Comparison of ENCODE assay signal across 1 cellular context in the genomic region with DNA sequence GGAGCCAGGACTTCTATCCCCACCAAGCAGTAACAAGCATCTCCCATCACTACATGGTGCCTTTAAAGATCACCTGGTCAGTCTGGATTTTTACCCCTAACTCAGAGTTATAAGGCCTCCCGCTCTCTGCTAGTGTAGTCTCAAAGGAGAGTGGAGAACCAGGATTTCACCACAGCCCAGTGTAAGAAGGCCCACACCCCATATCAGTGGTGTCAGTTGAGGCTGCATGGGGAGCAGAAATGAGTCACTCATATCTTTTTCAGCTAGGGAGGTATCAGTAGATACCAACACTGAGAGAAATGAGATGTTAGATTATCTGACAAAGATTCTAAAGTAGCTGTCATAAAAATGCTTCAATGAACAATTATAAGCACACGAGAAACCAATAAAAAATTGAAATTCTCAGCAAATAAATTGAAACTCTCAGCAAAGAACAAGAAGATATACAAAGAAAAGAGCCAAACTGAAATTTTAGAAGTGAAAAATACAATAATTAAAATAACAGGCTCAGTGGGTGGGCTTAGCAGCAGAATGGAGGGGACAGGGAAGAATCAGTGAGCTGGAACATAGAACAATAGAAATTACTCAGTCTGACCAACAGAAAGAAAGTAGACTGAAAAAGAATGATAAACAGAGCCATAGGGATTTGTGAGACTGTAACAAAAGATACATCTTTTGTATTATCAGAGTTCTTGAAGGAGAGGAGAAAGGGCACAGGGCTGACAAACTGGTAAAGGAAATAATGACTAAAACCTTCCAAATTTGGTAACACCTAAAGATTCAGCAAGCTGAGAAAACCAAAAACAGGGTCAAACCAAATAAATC.
A peak's percentile ranks its signal among the peaks of the same experiment; 100 is the strongest.
TF ChIP-seq lines count a peak whose summit lies in the region.

No MANE protein-coding gene starts in this region.

TF ChIP-seq in K562, 482 proteins besides CTCF, POLR2A, EP300 and RAD21 (continued from another document and continues in another):
- TF ChIP-seq, protein P1, sequence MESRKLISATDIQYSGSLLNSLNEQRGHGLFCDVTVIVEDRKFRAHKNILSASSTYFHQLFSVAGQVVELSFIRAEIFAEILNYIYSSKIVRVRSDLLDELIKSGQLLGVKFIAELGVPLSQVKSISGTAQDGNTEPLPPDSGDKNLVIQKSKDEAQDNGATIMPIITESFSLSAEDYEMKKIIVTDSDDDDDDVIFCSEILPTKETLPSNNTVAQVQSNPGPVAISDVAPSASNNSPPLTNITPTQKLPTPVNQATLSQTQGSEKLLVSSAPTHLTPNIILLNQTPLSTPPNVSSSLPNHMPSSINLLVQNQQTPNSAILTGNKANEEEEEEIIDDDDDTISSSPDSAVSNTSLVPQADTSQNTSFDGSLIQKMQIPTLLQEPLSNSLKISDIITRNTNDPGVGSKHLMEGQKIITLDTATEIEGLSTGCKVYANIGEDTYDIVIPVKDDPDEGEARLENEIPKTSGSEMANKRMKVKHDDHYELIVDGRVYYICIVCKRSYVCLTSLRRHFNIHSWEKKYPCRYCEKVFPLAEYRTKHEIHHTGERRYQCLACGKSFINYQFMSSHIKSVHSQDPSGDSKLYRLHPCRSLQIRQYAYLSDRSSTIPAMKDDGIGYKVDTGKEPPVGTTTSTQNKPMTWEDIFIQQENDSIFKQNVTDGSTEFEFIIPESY (CRISPR knock-in tag; IDR thresholded peaks at IDR 0.05) = no peak
- TF ChIP-seq ZNF584 (CRISPR knock-in tag; IDR thresholded peaks at IDR 0.05; ENCODE audit: low read depth) (no peak), NFIC (IDR thresholded peaks at IDR 0.05) (peak; percentile 66), PTBP1 (IDR thresholded peaks at IDR 0.05; ENCODE audit: low read depth, low read length) (no peak), RUNX1 (IDR thresholded peaks at IDR 0.05; ENCODE audit: low read depth) (no peak), FOS (IDR thresholded peaks at IDR 0.05; ENCODE audit: extremely low read depth, insufficient read length) (peak; percentile 64), ADNP (tag; IDR thresholded peaks at IDR 0.05) (no peak), FOXP1 (CRISPR knock-in tag; IDR thresholded peaks at IDR 0.05) (no peak), CBX2 (IDR thresholded peaks at IDR 0.05; ENCODE audit: insufficient read depth, low read length, poor library complexity, severe bottlenecking) (no peak), NFE2 (IDR thresholded peaks at IDR 0.05; ENCODE audit: low read depth) (peak; percentile 41), MYBL2 (IDR thresholded peaks at IDR 0.05; ENCODE audit: low read depth) (no peak), MYBL2 (CRISPR knock-in tag; IDR thresholded peaks at IDR 0.05; ENCODE audit: borderline replicate concordance) (no peak), FUS (optimal IDR thresholded peaks at IDR 0.05; ENCODE audit: low read depth, low read length) (no peak), MCM5 (IDR thresholded peaks at IDR 0.05; ENCODE audit: low read depth) (no peak), U2AF1 (optimal IDR thresholded peaks at IDR 0.05; ENCODE audit: low read depth, low read length) (no peak), POLR2B (IDR thresholded peaks at IDR 0.05; ENCODE audit: low read depth, partially characterized antibody) (no peak), ZFP1 (CRISPR knock-in tag; IDR thresholded peaks at IDR 0.05) (no peak), SETDB1 (IDR thresholded peaks at IDR 0.05; ENCODE audit: low read length) (no peak), U2AF2 (optimal IDR thresholded peaks at IDR 0.05; ENCODE audit: low read depth, low read length) (no peak), RNF2 (IDR thresholded peaks at IDR 0.05) (peak; percentile 61; the same call in 1 of the 2 replicates), TAL1 (IDR thresholded peaks at IDR 0.05) (peak; percentile 81), HIVEP1 (CRISPR knock-in tag; IDR thresholded peaks at IDR 0.05) (no peak), SMAD4 (CRISPR knock-in tag; conservative IDR thresholded peaks at IDR 0.05) (0 out of 2 replicates have a peak, but pooled peaks have one; percentile 18), ZNF165 (CRISPR knock-in tag; IDR thresholded peaks at IDR 0.05; ENCODE audit: borderline replicate concordance) (no peak), ERF (CRISPR knock-in tag; IDR thresholded peaks at IDR 0.05) (no peak), SRSF1 (IDR thresholded peaks at IDR 0.05; ENCODE audit: low read depth, low read length) (no peak), SAFB2 (IDR thresholded peaks at IDR 0.05; ENCODE audit: borderline replicate concordance, low read depth, low read length, severe bottlenecking) (no peak), POLR3A (IDR thresholded peaks at IDR 0.05; ENCODE audit: borderline replicate concordance, extremely low read depth, insufficient read depth, insufficient read length) (no peak), EGR1 (conservative IDR thresholded peaks at IDR 0.05) (no peak), RCOR1 (IDR thresholded peaks at IDR 0.05; ENCODE audit: borderline replicate concordance in 1 of 2, low read depth in 2 of 2, low read length in 2 of 2) (peak in 1 of 2 experiments; percentile 93; a peak in 3 of 4 replicates), KAT2B (IDR thresholded peaks at IDR 0.05; ENCODE audit: low read depth, low read length) (no peak), E2F3 (CRISPR knock-in tag; IDR thresholded peaks at IDR 0.05) (no peak), ZSCAN32 (CRISPR knock-in tag; IDR thresholded peaks at IDR 0.05) (peak; percentile 94), ZNF354B (CRISPR knock-in tag; IDR thresholded peaks at IDR 0.05) (no peak), POLR2AphosphoS5 (IDR thresholded peaks at IDR 0.05; ENCODE audit: control insufficient read depth, insufficient read depth, low read depth, low read length) (peak; percentile 77; the same call in 1 of the 2 replicates), ZNF507 (tag; conservative IDR thresholded peaks at IDR 0.05) (no peak), HNRNPUL1 (IDR thresholded peaks at IDR 0.05; ENCODE audit: low read length) (no peak), NR3C1 (CRISPR knock-in tag; IDR thresholded peaks at IDR 0.05) (no peak)
- TF ChIP-seq, protein P2, sequence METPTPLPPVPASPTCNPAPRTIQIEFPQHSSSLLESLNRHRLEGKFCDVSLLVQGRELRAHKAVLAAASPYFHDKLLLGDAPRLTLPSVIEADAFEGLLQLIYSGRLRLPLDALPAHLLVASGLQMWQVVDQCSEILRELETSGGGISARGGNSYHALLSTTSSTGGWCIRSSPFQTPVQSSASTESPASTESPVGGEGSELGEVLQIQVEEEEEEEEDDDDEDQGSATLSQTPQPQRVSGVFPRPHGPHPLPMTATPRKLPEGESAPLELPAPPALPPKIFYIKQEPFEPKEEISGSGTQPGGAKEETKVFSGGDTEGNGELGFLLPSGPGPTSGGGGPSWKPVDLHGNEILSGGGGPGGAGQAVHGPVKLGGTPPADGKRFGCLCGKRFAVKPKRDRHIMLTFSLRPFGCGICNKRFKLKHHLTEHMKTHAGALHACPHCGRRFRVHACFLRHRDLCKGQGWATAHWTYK (CRISPR knock-in tag; IDR thresholded peaks at IDR 0.05) = no peak
- TF ChIP-seq, protein P3, sequence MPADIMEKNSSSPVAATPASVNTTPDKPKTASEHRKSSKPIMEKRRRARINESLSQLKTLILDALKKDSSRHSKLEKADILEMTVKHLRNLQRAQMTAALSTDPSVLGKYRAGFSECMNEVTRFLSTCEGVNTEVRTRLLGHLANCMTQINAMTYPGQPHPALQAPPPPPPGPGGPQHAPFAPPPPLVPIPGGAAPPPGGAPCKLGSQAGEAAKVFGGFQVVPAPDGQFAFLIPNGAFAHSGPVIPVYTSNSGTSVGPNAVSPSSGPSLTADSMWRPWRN (IDR thresholded peaks at IDR 0.05; ENCODE audit: low read depth) = 0 out of 2 replicates have a peak, but pooled peaks have one; percentile 37
- TF ChIP-seq, protein P4, sequence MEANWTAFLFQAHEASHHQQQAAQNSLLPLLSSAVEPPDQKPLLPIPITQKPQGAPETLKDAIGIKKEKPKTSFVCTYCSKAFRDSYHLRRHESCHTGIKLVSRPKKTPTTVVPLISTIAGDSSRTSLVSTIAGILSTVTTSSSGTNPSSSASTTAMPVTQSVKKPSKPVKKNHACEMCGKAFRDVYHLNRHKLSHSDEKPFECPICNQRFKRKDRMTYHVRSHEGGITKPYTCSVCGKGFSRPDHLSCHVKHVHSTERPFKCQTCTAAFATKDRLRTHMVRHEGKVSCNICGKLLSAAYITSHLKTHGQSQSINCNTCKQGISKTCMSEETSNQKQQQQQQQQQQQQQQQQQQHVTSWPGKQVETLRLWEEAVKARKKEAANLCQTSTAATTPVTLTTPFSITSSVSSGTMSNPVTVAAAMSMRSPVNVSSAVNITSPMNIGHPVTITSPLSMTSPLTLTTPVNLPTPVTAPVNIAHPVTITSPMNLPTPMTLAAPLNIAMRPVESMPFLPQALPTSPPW (CRISPR knock-in tag; IDR thresholded peaks at IDR 0.05) = peak; percentile 49; the same call in 1 of the 2 replicates
- TF ChIP-seq, protein P5, sequence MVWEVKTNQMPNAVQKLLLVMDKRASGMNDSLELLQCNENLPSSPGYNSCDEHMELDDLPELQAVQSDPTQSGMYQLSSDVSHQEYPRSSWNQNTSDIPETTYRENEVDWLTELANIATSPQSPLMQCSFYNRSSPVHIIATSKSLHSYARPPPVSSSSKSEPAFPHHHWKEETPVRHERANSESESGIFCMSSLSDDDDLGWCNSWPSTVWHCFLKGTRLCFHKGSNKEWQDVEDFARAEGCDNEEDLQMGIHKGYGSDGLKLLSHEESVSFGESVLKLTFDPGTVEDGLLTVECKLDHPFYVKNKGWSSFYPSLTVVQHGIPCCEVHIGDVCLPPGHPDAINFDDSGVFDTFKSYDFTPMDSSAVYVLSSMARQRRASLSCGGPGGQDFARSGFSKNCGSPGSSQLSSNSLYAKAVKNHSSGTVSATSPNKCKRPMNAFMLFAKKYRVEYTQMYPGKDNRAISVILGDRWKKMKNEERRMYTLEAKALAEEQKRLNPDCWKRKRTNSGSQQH (CRISPR knock-in tag; IDR thresholded peaks at IDR 0.05) = no peak
- TF ChIP-seq, protein P6, sequence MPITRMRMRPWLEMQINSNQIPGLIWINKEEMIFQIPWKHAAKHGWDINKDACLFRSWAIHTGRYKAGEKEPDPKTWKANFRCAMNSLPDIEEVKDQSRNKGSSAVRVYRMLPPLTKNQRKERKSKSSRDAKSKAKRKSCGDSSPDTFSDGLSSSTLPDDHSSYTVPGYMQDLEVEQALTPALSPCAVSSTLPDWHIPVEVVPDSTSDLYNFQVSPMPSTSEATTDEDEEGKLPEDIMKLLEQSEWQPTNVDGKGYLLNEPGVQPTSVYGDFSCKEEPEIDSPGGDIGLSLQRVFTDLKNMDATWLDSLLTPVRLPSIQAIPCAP (CRISPR knock-in tag; IDR thresholded peaks at IDR 0.05; ENCODE audit: borderline replicate concordance) = no peak
- TF ChIP-seq, protein P7, sequence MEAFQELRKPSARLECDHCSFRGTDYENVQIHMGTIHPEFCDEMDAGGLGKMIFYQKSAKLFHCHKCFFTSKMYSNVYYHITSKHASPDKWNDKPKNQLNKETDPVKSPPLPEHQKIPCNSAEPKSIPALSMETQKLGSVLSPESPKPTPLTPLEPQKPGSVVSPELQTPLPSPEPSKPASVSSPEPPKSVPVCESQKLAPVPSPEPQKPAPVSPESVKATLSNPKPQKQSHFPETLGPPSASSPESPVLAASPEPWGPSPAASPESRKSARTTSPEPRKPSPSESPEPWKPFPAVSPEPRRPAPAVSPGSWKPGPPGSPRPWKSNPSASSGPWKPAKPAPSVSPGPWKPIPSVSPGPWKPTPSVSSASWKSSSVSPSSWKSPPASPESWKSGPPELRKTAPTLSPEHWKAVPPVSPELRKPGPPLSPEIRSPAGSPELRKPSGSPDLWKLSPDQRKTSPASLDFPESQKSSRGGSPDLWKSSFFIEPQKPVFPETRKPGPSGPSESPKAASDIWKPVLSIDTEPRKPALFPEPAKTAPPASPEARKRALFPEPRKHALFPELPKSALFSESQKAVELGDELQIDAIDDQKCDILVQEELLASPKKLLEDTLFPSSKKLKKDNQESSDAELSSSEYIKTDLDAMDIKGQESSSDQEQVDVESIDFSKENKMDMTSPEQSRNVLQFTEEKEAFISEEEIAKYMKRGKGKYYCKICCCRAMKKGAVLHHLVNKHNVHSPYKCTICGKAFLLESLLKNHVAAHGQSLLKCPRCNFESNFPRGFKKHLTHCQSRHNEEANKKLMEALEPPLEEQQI (IDR thresholded peaks at IDR 0.05) = no peak; the same call in 1 of the 2 replicates
- TF ChIP-seq, protein P8, sequence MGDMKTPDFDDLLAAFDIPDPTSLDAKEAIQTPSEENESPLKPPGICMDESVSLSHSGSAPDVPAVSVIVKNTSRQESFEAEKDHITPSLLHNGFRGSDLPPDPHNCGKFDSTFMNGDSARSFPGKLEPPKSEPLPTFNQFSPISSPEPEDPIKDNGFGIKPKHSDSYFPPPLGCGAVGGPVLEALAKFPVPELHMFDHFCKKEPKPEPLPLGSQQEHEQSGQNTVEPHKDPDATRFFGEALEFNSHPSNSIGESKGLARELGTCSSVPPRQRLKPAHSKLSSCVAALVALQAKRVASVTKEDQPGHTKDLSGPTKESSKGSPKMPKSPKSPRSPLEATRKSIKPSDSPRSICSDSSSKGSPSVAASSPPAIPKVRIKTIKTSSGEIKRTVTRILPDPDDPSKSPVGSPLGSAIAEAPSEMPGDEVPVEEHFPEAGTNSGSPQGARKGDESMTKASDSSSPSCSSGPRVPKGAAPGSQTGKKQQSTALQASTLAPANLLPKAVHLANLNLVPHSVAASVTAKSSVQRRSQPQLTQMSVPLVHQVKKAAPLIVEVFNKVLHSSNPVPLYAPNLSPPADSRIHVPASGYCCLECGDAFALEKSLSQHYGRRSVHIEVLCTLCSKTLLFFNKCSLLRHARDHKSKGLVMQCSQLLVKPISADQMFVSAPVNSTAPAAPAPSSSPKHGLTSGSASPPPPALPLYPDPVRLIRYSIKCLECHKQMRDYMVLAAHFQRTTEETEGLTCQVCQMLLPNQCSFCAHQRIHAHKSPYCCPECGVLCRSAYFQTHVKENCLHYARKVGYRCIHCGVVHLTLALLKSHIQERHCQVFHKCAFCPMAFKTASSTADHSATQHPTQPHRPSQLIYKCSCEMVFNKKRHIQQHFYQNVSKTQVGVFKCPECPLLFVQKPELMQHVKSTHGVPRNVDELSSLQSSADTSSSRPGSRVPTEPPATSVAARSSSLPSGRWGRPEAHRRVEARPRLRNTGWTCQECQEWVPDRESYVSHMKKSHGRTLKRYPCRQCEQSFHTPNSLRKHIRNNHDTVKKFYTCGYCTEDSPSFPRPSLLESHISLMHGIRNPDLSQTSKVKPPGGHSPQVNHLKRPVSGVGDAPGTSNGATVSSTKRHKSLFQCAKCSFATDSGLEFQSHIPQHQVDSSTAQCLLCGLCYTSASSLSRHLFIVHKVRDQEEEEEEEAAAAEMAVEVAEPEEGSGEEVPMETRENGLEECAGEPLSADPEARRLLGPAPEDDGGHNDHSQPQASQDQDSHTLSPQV (IDR thresholded peaks at IDR 0.05) = no peak
- TF ChIP-seq, protein P9, sequence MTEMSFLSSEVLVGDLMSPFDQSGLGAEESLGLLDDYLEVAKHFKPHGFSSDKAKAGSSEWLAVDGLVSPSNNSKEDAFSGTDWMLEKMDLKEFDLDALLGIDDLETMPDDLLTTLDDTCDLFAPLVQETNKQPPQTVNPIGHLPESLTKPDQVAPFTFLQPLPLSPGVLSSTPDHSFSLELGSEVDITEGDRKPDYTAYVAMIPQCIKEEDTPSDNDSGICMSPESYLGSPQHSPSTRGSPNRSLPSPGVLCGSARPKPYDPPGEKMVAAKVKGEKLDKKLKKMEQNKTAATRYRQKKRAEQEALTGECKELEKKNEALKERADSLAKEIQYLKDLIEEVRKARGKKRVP (CRISPR knock-in tag; IDR thresholded peaks at IDR 0.05) = no peak
- TF ChIP-seq, protein P10, sequence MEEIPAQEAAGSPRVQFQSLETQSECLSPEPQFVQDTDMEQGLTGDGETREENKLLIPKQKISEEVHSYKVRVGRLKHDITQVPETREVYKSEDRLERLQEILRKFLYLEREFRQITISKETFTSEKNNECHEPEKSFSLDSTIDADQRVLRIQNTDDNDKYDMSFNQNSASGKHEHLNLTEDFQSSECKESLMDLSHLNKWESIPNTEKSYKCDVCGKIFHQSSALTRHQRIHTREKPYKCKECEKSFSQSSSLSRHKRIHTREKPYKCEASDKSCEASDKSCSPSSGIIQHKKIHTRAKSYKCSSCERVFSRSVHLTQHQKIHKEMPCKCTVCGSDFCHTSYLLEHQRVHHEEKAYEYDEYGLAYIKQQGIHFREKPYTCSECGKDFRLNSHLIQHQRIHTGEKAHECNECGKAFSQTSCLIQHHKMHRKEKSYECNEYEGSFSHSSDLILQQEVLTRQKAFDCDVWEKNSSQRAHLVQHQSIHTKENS (CRISPR knock-in tag; IDR thresholded peaks at IDR 0.05) = no peak
